Comparison of ENCODE assay signal across 21 cellular contexts in the genomic region with DNA sequence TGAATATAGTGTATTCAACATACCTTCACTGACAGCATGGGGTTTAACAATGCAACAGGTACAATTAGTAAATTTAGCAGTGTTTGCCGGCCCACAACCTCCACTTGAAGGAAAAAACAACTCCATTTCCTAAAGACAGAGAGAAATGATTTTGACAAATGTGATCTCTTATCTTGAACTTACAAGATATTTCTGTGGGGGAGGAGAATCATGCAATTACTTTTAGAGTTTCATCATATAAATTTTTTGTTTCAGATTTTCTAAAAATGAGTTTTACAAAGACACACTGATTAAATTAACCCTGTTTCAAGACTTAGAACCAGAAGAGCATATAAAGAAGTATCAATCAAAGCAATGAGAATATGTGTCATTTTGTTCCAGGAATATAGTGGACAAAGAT.
"Had no signal": no experiment of that assay in that cellular context is flagged by ENCODE, and none has a peak within 500 bp of the region (broad histone marks: within the 10 kb centered on the region; RNA-seq: fewer than 3 reads in every experiment).

No MANE protein-coding gene starts in this region.

- H3K36me3 ChIP-seq: colonic mucosa, esophagus squamous epithelium, right atrium auricular region had no signal

- H3K4me3 ChIP-seq: colonic mucosa, esophagus squamous epithelium, right atrium auricular region, skin epidermis, tibial artery had no signal

- H3K4me3 Mint-ChIP-seq: activated CD4-positive, alpha-beta T cell treated with anti-CD3 and anti-CD28 coated beads, Interleukin-2, amount 10 ng/mL, durations not matched to agents 7 days and 5 days; activated naive CD8-positive, alpha-beta T cell treated with anti-CD3 and anti-CD28 coated beads, Interleukin-2, amount 10 ng/mL, durations not matched to agents 7 days and 5 days; activated T-helper 1 cell treated with anti-CD3 and anti-CD28 coated beads, Interleukin-12 subunit alpha, Interleukin-12 subunit beta, Interleukin-2, Interleukin-4 antibody, amounts not matched to agents 30 ng/mL and 10 ng/mL and 1 ng/mL, durations not matched to agents 14 hours and 24 hours and 36 hours; nephron progenitor cell had no signal

- H3K4me1 Mint-ChIP-seq: activated CD4-positive, alpha-beta T cell treated with anti-CD3 and anti-CD28 coated beads, Interleukin-2, amount 10 ng/mL, durations not matched to agents 7 days and 5 days; nephron progenitor cell had no signal

- H3K27ac Mint-ChIP-seq: activated CD4-positive, alpha-beta T cell treated with anti-CD3 and anti-CD28 coated beads, Interleukin-2, amount 10 ng/mL, durations not matched to agents 7 days and 5 days; activated naive CD8-positive, alpha-beta T cell treated with anti-CD3 and anti-CD28 coated beads, Interleukin-2, amount 10 ng/mL, durations not matched to agents 7 days and 5 days; activated T-helper 1 cell treated with anti-CD3 and anti-CD28 coated beads, Interleukin-12 subunit alpha, Interleukin-12 subunit beta, Interleukin-2, Interleukin-4 antibody, amounts not matched to agents 30 ng/mL and 10 ng/mL and 1 ng/mL, durations not matched to agents 14 hours and 24 hours and 36 hours; nephron progenitor cell; progenitor cell of endocrine pancreas had no signal

- H3K27ac ChIP-seq: colonic mucosa, esophagus squamous epithelium, foreskin keratinocyte, right atrium auricular region, skin epidermis, tibial artery had no signal

- DNase-seq: activated CD4-positive, alpha-beta T cell treated with anti-CD3 and anti-CD28 coated beads, Interleukin-2, amount 10 ng/mL, durations not matched to agents 7 days and 5 days; activated CD8-positive, alpha-beta memory T cell treated with anti-CD3 and anti-CD28 coated beads, Interleukin-2, amount 50 U/mL, for 48 hours; activated naive CD4-positive, alpha-beta T cell; activated naive CD8-positive, alpha-beta T cell treated with anti-CD3 and anti-CD28 coated beads, Interleukin-2, amount 10 ng/mL, durations not matched to agents 7 days and 5 days; aorta; colonic mucosa; esophagus squamous epithelium; glutamatergic neuron; nephron progenitor cell; occipital lobe; stimulated activated CD4-positive, alpha-beta T cell treated with anti-CD3 and anti-CD28 coated beads, Interleukin-4, amount 100 ng/mL, for 24 hours; stimulated activated naive CD4-positive, alpha-beta T cell; T-helper 2 cell; tibial artery had no signal

- FAIRE-seq: bronchial epithelial cell, urothelium cell line had no signal

- H3K9me3 ChIP-seq: colonic mucosa, esophagus squamous epithelium, right atrium auricular region, tibial artery had no signal

- H3K27me3 Mint-ChIP-seq: activated CD4-positive, alpha-beta T cell treated with anti-CD3 and anti-CD28 coated beads, Interleukin-2, amount 10 ng/mL, durations not matched to agents 7 days and 5 days; activated naive CD8-positive, alpha-beta T cell treated with anti-CD3 and anti-CD28 coated beads, Interleukin-2, amount 10 ng/mL, durations not matched to agents 7 days and 5 days; progenitor cell of endocrine pancreas had no signal

- H3K27me3 ChIP-seq: colonic mucosa, esophagus squamous epithelium, foreskin keratinocyte, right atrium auricular region, tibial artery had no signal

- H3K4me1 ChIP-seq: colonic mucosa, esophagus squamous epithelium, right atrium auricular region, tibial artery had no signal
